40 cellular contexts compared by ENCODE assay signal in genomic region chr2:164306872-164307271, GRCh38.
"Had no signal": no experiment of that assay in that cellular context is flagged by ENCODE, and none has a peak within 500 bp of the region (broad histone marks: within the 10 kb centered on the region; RNA-seq: fewer than 3 reads in every experiment).

No MANE protein-coding gene starts in this region.

- H3K36me3 ChIP-seq: adrenal gland, ascending aorta, brain microvascular endothelial cell, breast epithelium, cardiac muscle cell had no signal

- H3K4me1 Mint-ChIP-seq: activated naive CD4-positive, alpha-beta T cell treated with anti-CD3 and anti-CD28 coated beads, Interleukin-2, amount 10 ng/mL, durations not matched to agents 7 days and 5 days; activated naive CD4-positive, alpha-beta T cell treated with anti-CD3 and anti-CD28 coated beads, Interleukin-2, amount 50 U/mL, for 24 hours; activated naive CD8-positive, alpha-beta T cell treated with anti-CD3 and anti-CD28 coated beads for 36 hours; activated naive CD8-positive, alpha-beta T cell treated with anti-CD3 and anti-CD28 coated beads, Interleukin-2, amount 10 ng/mL, durations not matched to agents 7 days and 5 days; activated naive CD8-positive, alpha-beta T cell treated with anti-CD3 and anti-CD28 coated beads, Interleukin-2, amount 50 U/mL, for 24 hours; activated T-helper 17 cell treated with anti-CD3 and anti-CD28 coated beads, Interleukin-2, amount 50 U/mL, for 72 hours; central memory CD8-positive, alpha-beta T cell had no signal

- H3K27ac ChIP-seq: adrenal gland, ascending aorta, body of pancreas, brain microvascular endothelial cell, breast epithelium, cardiac muscle cell had no signal

- H3K4me3 ChIP-seq: adrenal gland, ascending aorta, body of pancreas, breast epithelium, cardiac muscle cell had no signal

- H3K27me3 Mint-ChIP-seq: activated naive CD4-positive, alpha-beta T cell treated with anti-CD3 and anti-CD28 coated beads, Interleukin-2, amount 10 ng/mL, durations not matched to agents 7 days and 5 days; activated naive CD4-positive, alpha-beta T cell treated with anti-CD3 and anti-CD28 coated beads, Interleukin-2, amount 50 U/mL, for 24 hours; activated naive CD8-positive, alpha-beta T cell; activated naive CD8-positive, alpha-beta T cell treated with anti-CD3 and anti-CD28 coated beads for 36 hours; activated naive CD8-positive, alpha-beta T cell treated with anti-CD3 and anti-CD28 coated beads, Interleukin-2, amount 10 ng/mL, durations not matched to agents 7 days and 5 days; activated naive CD8-positive, alpha-beta T cell treated with anti-CD3 and anti-CD28 coated beads, Interleukin-2, amount 50 U/mL, for 24 hours; activated T-cell treated with anti-CD3 and anti-CD28 coated beads, Interleukin-2, amount 50 U/mL, for 24 hours; activated T-helper 17 cell treated with anti-CD3 and anti-CD28 coated beads, Interleukin-2, amount 50 U/mL, for 72 hours; central memory CD8-positive, alpha-beta T cell had no signal

- H3K9me3 ChIP-seq: adrenal gland, ascending aorta, body of pancreas, breast epithelium had no signal

- H3K27me3 ChIP-seq: adrenal gland, ascending aorta, body of pancreas, brain microvascular endothelial cell, breast epithelium, cardiac muscle cell had no signal

- DNase-seq: activated effector memory CD4-positive, alpha-beta T cell treated with anti-CD3 and anti-CD28 coated beads, Interleukin-2, amount 50 U/mL, for 16 hours; activated effector memory CD4-positive, alpha-beta T cell treated with Interleukin-2 at 50 U/mL for 16 hours; activated gamma-delta T cell; activated gamma-delta T cell treated with Interleukin-2 at 50 U/mL for 16 hours; activated naive CD4-positive, alpha-beta T cell; activated naive CD4-positive, alpha-beta T cell treated with anti-CD3 and anti-CD28 coated beads for 36 hours; activated naive CD4-positive, alpha-beta T cell treated with anti-CD3 and anti-CD28 coated beads, Interleukin-2, amount 10 ng/mL, durations not matched to agents 7 days and 5 days; activated naive CD4-positive, alpha-beta T cell treated with anti-CD3 and anti-CD28 coated beads, Interleukin-2, amount 50 U/mL, for 16 hours; activated naive CD4-positive, alpha-beta T cell treated with Interleukin-2 at 50 U/mL for 16 hours; activated naive CD8-positive, alpha-beta T cell treated with anti-CD3 and anti-CD28 coated beads for 36 hours; activated naive CD8-positive, alpha-beta T cell treated with anti-CD3 and anti-CD28 coated beads, Interleukin-2, amount 10 ng/mL, durations not matched to agents 7 days and 5 days; activated naive CD8-positive, alpha-beta T cell treated with anti-CD3 and anti-CD28 coated beads, Interleukin-2, amount 50 U/mL, for 24 hours; activated T-cell treated with anti-CD3 and anti-CD28 coated beads, Interleukin-2, amount 50 U/mL, for 1 hour; activated T-cell treated with anti-CD3 and anti-CD28 coated beads, Interleukin-2, amount 50 U/mL, for 24 hours; activated T-cell treated with anti-CD3 and anti-CD28 coated beads, Interleukin-2, amount 50 U/mL, for 4 hours; activated T-cell treated with anti-CD3 and anti-CD28 coated beads, Interleukin-2, amount 50 U/mL, for 48 hours; activated T-cell treated with anti-CD3 and anti-CD28 coated beads, Interleukin-2, amount 50 U/mL, for 72 hours; adrenal gland; amniotic stem cell; amygdala; anterior cingulate cortex; aorta; body of pancreas; brain microvascular endothelial cell; caudate nucleus; central memory CD4-positive, alpha-beta T cell; cerebellar nuclear complex had no signal

- H3K4me1 ChIP-seq: adrenal gland, ascending aorta, body of pancreas, breast epithelium had no signal

- H3K27ac Mint-ChIP-seq: activated naive CD4-positive, alpha-beta T cell treated with anti-CD3 and anti-CD28 coated beads for 36 hours; activated naive CD4-positive, alpha-beta T cell treated with anti-CD3 and anti-CD28 coated beads, Interleukin-2, amount 10 ng/mL, durations not matched to agents 7 days and 5 days; activated naive CD4-positive, alpha-beta T cell treated with anti-CD3 and anti-CD28 coated beads, Interleukin-2, amount 50 U/mL, for 24 hours; activated naive CD4-positive, alpha-beta T cell treated with anti-CD3 and anti-CD28 coated beads, Interleukin-2, amount 50 U/mL, for 72 hours; activated naive CD8-positive, alpha-beta T cell; activated naive CD8-positive, alpha-beta T cell treated with anti-CD3 and anti-CD28 coated beads for 36 hours; activated naive CD8-positive, alpha-beta T cell treated with anti-CD3 and anti-CD28 coated beads, Interleukin-2, amount 10 ng/mL, durations not matched to agents 7 days and 5 days; activated naive CD8-positive, alpha-beta T cell treated with anti-CD3 and anti-CD28 coated beads, Interleukin-2, amount 50 U/mL, for 24 hours; activated T-cell treated with anti-CD3 and anti-CD28 coated beads, Interleukin-2, amount 50 U/mL, for 24 hours; activated T-cell treated with anti-CD3 and anti-CD28 coated beads, Interleukin-2, amount 50 U/mL, for 72 hours; activated T-helper 1 cell treated with anti-CD3 and anti-CD28 coated beads, Interleukin-12 subunit alpha, Interleukin-12 subunit beta, Interleukin-2, Interleukin-4 antibody, amounts not matched to agents 30 ng/mL and 10 ng/mL and 1 ng/mL, durations not matched to agents 14 hours and 24 hours and 36 hours; activated T-helper 17 cell treated with anti-CD3 and anti-CD28 coated beads, Interleukin-2, amount 50 U/mL, for 72 hours; activated T-helper 2 cell treated with anti-CD3 and anti-CD28 coated beads, Interferon-gamma antibody, Interleukin-2, Interleukin-4, amounts not matched to agents 10 μg/mL and 5 μg/mL and 100 μg/mL, durations not matched to agents 14 hours and 24 hours and 36 hours; brain had no signal

- H3K9me3 Mint-ChIP-seq: activated naive CD8-positive, alpha-beta T cell treated with anti-CD3 and anti-CD28 coated beads, Interleukin-2, amount 10 ng/mL, durations not matched to agents 7 days and 5 days; activated T-helper 1 cell treated with anti-CD3 and anti-CD28 coated beads, Interleukin-12 subunit alpha, Interleukin-12 subunit beta, Interleukin-2, Interleukin-4 antibody, amounts not matched to agents 30 ng/mL and 10 ng/mL and 1 ng/mL, durations not matched to agents 14 hours and 24 hours and 36 hours had no signal

- ATAC-seq: activated naive CD4-positive, alpha-beta T cell treated with anti-CD3 and anti-CD28 coated beads, Interleukin-2, amount 50 U/mL, for 72 hours; activated naive CD8-positive, alpha-beta T cell treated with anti-CD3 and anti-CD28 coated beads, Interleukin-2, amount 50 U/mL, for 24 hours; activated T-cell treated with anti-CD3 and anti-CD28 coated beads, Interleukin-2, amount 50 U/mL, for 4 hours; activated T-cell treated with anti-CD3 and anti-CD28 coated beads, Interleukin-2, amount 50 U/mL, for 72 hours; activated T-helper 17 cell treated with anti-CD3 and anti-CD28 coated beads, Interleukin-2, amount 50 U/mL, for 72 hours; body of pancreas had no signal

- H3K36me3 Mint-ChIP-seq: activated naive CD4-positive, alpha-beta T cell treated with anti-CD3 and anti-CD28 coated beads, Interleukin-2, amount 10 ng/mL, durations not matched to agents 7 days and 5 days; activated naive CD4-positive, alpha-beta T cell treated with anti-CD3 and anti-CD28 coated beads, Interleukin-2, amount 50 U/mL, for 24 hours; activated naive CD4-positive, alpha-beta T cell treated with anti-CD3 and anti-CD28 coated beads, Interleukin-2, amount 50 U/mL, for 72 hours; activated naive CD8-positive, alpha-beta T cell; activated naive CD8-positive, alpha-beta T cell treated with anti-CD3 and anti-CD28 coated beads for 36 hours; activated naive CD8-positive, alpha-beta T cell treated with anti-CD3 and anti-CD28 coated beads, Interleukin-2, amount 10 ng/mL, durations not matched to agents 7 days and 5 days; brain had no signal

- H3K4me3 Mint-ChIP-seq: activated naive CD4-positive, alpha-beta T cell treated with anti-CD3 and anti-CD28 coated beads for 36 hours; activated naive CD4-positive, alpha-beta T cell treated with anti-CD3 and anti-CD28 coated beads, Interleukin-2, amount 10 ng/mL, durations not matched to agents 7 days and 5 days; activated naive CD4-positive, alpha-beta T cell treated with anti-CD3 and anti-CD28 coated beads, Interleukin-2, amount 50 U/mL, for 24 hours; activated naive CD8-positive, alpha-beta T cell; activated naive CD8-positive, alpha-beta T cell treated with anti-CD3 and anti-CD28 coated beads for 36 hours; activated naive CD8-positive, alpha-beta T cell treated with anti-CD3 and anti-CD28 coated beads, Interleukin-2, amount 10 ng/mL, durations not matched to agents 7 days and 5 days; activated naive CD8-positive, alpha-beta T cell treated with anti-CD3 and anti-CD28 coated beads, Interleukin-2, amount 50 U/mL, for 24 hours; activated T-cell treated with anti-CD3 and anti-CD28 coated beads, Interleukin-2, amount 50 U/mL, for 24 hours; activated T-cell treated with anti-CD3 and anti-CD28 coated beads, Interleukin-2, amount 50 U/mL, for 4 hours; activated T-cell treated with anti-CD3 and anti-CD28 coated beads, Interleukin-2, amount 50 U/mL, for 72 hours; activated T-helper 1 cell treated with anti-CD3 and anti-CD28 coated beads, Interleukin-12 subunit alpha, Interleukin-12 subunit beta, Interleukin-2, Interleukin-4 antibody, amounts not matched to agents 30 ng/mL and 10 ng/mL and 1 ng/mL, durations not matched to agents 14 hours and 24 hours and 36 hours; activated T-helper 17 cell treated with anti-CD3 and anti-CD28 coated beads, Interleukin-2, amount 50 U/mL, for 72 hours; brain; central memory CD8-positive, alpha-beta T cell had no signal

- FAIRE-seq: astrocyte, bronchial epithelial cell had no signal
